ENCODE assay signal across 20 cellular contexts in genomic region chr7:81645435-81645834, GRCh38.
"Had no signal": no experiment of that assay in that cellular context is flagged by ENCODE, and none has a peak within 500 bp of the region (broad histone marks: within the 10 kb centered on the region; RNA-seq: fewer than 3 reads in every experiment).

No MANE protein-coding gene starts in this region.

- H3K27ac Mint-ChIP-seq: activated CD4-positive, alpha-beta T cell treated with anti-CD3 and anti-CD28 coated beads, Interleukin-2, amount 10 ng/mL, durations not matched to agents 24 days and 14 days; activated CD8-positive, alpha-beta T cell treated with anti-CD3 and anti-CD28 coated beads, Interleukin-2, amount 10 ng/mL, durations not matched to agents 7 days and 5 days; natural killer cell treated with Interleukin-12 subunit alpha and Interleukin-12 subunit beta and Interleukin-15 and Interleukin-18, amount 100 ng/mL, for 72 hours; stimulated activated naive CD8-positive, alpha-beta T cell treated with anti-CD3 and anti-CD28 coated beads, Interleukin-15, amount 100 ng/mL, for 72 hours had no signal

- H3K27ac ChIP-seq: body of pancreas, right atrium auricular region, spleen, upper lobe of left lung had no signal

- H3K9me3 ChIP-seq: body of pancreas, upper lobe of left lung had no signal

- H3K4me1 ChIP-seq: body of pancreas, right atrium auricular region, spleen, upper lobe of left lung had no signal

- H3K4me1 Mint-ChIP-seq: activated CD4-positive, alpha-beta T cell treated with anti-CD3 and anti-CD28 coated beads, Interleukin-2, amount 10 ng/mL, durations not matched to agents 24 days and 14 days; stimulated activated naive CD8-positive, alpha-beta T cell treated with anti-CD3 and anti-CD28 coated beads, Interleukin-15, amount 100 ng/mL, for 72 hours had no signal

- H3K9me3 Mint-ChIP-seq: activated CD4-positive, alpha-beta T cell treated with anti-CD3 and anti-CD28 coated beads, Interleukin-2, amount 10 ng/mL, durations not matched to agents 24 days and 14 days had no signal

- H3K27me3 Mint-ChIP-seq: activated CD4-positive, alpha-beta T cell treated with anti-CD3 and anti-CD28 coated beads, Interleukin-2, amount 10 ng/mL, durations not matched to agents 24 days and 14 days; natural killer cell treated with Interleukin-12 subunit alpha and Interleukin-12 subunit beta and Interleukin-15 and Interleukin-18, amount 100 ng/mL, for 72 hours; progenitor cell of endocrine pancreas; stimulated activated naive CD8-positive, alpha-beta T cell treated with anti-CD3 and anti-CD28 coated beads, Interleukin-15, amount 100 ng/mL, for 72 hours had no signal

- H3K36me3 ChIP-seq: right atrium auricular region, spleen, upper lobe of left lung had no signal

- H3K36me3 Mint-ChIP-seq: activated naive CD4-positive, alpha-beta T cell treated with anti-CD3 and anti-CD28 coated beads, Interleukin-2, amount 50 U/mL, for 72 hours; natural killer cell treated with Interleukin-12 subunit alpha and Interleukin-12 subunit beta and Interleukin-15 and Interleukin-18, amount 100 ng/mL, for 72 hours had no signal

- H3K4me3 Mint-ChIP-seq: activated CD4-positive, alpha-beta T cell treated with anti-CD3 and anti-CD28 coated beads, Interleukin-2, amount 10 ng/mL, durations not matched to agents 24 days and 14 days; activated CD8-positive, alpha-beta T cell treated with anti-CD3 and anti-CD28 coated beads, Interleukin-2, amount 10 ng/mL, durations not matched to agents 7 days and 5 days; natural killer cell treated with Interleukin-12 subunit alpha and Interleukin-12 subunit beta and Interleukin-15 and Interleukin-18, amount 100 ng/mL, for 72 hours; stimulated activated naive CD8-positive, alpha-beta T cell treated with anti-CD3 and anti-CD28 coated beads, Interleukin-15, amount 100 ng/mL, for 72 hours had no signal

- ATAC-seq: activated CD8-positive, alpha-beta T cell treated with anti-CD3 and anti-CD28 coated beads, Interleukin-2, amount 10 ng/mL, durations not matched to agents 7 days and 5 days; activated naive CD4-positive, alpha-beta T cell treated with anti-CD3 and anti-CD28 coated beads, Interleukin-2, amount 50 U/mL, for 72 hours; body of pancreas; esophagus mucosa; natural killer cell treated with Interleukin-12 subunit alpha and Interleukin-12 subunit beta and Interleukin-15 and Interleukin-18, amount 100 ng/mL, for 72 hours; stimulated activated naive CD8-positive, alpha-beta T cell treated with anti-CD3 and anti-CD28 coated beads, Interleukin-15, amount 100 ng/mL, for 72 hours had no signal

- H3K27me3 ChIP-seq: body of pancreas, right atrium auricular region, spleen, upper lobe of left lung had no signal

- H3K4me3 ChIP-seq: body of pancreas, right atrium auricular region, spleen, upper lobe of left lung had no signal

- DNase-seq: activated CD4-positive, alpha-beta T cell treated with anti-CD3 and anti-CD28 coated beads, Interleukin-2, amount 10 ng/mL, durations not matched to agents 24 days and 14 days; activated CD4-positive, CD25-positive, alpha-beta regulatory T cell; activated CD8-positive, alpha-beta memory T cell treated with anti-CD3 and anti-CD28 coated beads, Interleukin-2, amount 50 U/mL, for 4 hours; activated CD8-positive, alpha-beta T cell treated with anti-CD3 and anti-CD28 coated beads, Interleukin-2, amount 10 ng/mL, durations not matched to agents 7 days and 5 days; activated effector memory CD4-positive, alpha-beta T cell treated with anti-CD3 and anti-CD28 coated beads, Interleukin-2, amount 50 U/mL, for 16 hours; activated T-cell treated with anti-CD3 and anti-CD28 coated beads, Interleukin-2, amount 50 U/mL, for 48 hours; body of pancreas; caudate nucleus; hypothalamus; kidney glomerular epithelial cell; mesendoderm; nucleus accumbens; spleen; stimulated activated naive CD8-positive, alpha-beta T cell treated with anti-CD3 and anti-CD28 coated beads, Interleukin-15, amount 100 ng/mL, for 72 hours; upper lobe of left lung had no signal
